8 cellular contexts compared by ENCODE assay signal in the genomic region with DNA sequence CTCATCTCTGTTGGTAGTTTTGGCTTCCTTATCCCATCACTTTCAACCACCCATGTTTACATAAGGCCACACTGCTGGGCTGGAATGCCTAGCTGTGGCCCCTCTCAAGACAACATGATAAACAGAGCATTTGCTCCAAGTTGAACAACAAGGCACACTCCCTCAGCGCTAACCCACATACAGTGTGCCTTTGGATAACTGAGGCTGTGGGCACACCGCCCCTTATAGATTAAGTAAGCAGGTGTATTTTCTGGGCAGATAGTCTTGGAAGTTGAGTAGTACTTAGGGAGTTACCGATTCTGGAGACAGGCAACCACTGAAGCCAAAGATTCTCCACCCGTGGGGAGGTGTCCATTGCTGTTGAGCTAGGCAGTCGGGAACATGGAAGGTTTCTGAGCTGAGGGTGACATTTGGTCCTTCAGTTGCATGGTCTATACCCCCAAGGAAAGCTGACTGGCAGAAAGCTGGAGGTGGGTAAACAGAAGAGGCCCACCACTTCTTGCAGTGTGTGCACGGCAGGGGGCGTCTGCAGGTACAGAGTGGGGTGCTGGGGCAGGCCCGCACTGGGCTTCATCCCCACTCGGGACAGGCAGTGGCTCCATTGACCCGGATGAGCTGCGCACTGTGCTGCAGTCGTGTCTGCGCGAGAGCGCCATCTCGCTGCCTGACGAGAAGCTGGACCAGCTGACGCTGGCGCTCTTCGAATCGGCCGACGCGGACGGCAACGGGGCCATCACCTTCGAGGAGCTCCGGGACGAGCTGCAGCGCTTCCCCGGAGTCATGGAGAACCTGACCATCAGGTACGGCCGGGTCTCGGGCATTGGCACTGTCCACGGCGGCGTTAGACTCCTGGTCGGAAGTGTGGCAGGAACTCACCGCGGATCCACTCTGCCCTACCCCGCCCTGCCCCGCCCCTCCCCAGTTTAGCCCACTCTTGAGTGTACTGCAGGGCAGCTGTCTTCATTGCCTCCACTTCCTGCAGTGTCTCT. TPM values are rescaled to one million over a fixed set of nuclear protein-coding genes. Genes with fewer than 3 reads are reported as not detected.
DNase-seq lines count a peak whose midpoint lies in the region; TF ChIP-seq lines count a peak whose summit lies in the region.
"Had no signal": no experiment of that assay in that cellular context is flagged by ENCODE, and none has a peak within 500 bp of the region (broad histone marks: within the 10 kb centered on the region; RNA-seq: fewer than 3 reads in every experiment).

No MANE protein-coding gene starts in this region.

- H3F3A ChIP-seq in PC-9 (ENCODE audit: insufficient read depth, low read depth): peaks cover 6% of the 10 kb centered on the region

- H3K36me3 ChIP-seq in PC-9 (ENCODE audit: low read depth) (no peaks in the 10 kb centered on the region), iPS-18a (ENCODE audit: control insufficient read depth, low read depth, low read length) (no peaks in the 10 kb centered on the region), spleen (no peaks in the 10 kb centered on the region)

- no peak overlapping the region for H2AFZ ChIP-seq in PC-9

- in situ Hi-C loops in GM13977 (cut with MboI; ENCODE audit: low pct_unique_long_range_greater_than_20kb, low sequenced_read_pairs, unreplicated experiment): no loop called here
- in situ Hi-C loops in astrocyte of the spinal cord (cut with HindIII; ENCODE audit: low sequenced_read_pairs): no loop called here

- peaks cover 26% of the 10 kb centered on the region for H3K4me1 ChIP-seq in PC-9 (replicated peaks; ENCODE audit: insufficient read depth)
- H3K4me1 ChIP-seq in iPS-18a (ENCODE audit: control insufficient read depth, low read depth, low read length): no peaks in the 10 kb centered on the region
- H3K4me1 ChIP-seq in spleen: peaks cover 0 to 20% (median 11%) of the 10 kb centered on the region in 6 donors

- WGBS in spleen, 5 donors: 14 to 34% (median 15%) methylated on average over 23 to 42 of the region's 42 CpGs

- H3K27me3 ChIP-seq in PC-9 (ENCODE audit: insufficient read depth, low read depth) (no peaks in the 10 kb centered on the region), iPS-18a (ENCODE audit: control insufficient read depth, insufficient read depth, low read length) (peaks cover 18% of the 10 kb centered on the region), spleen (replicated peaks in 1 of 7) (peaks cover 0 to 53% (median 0%) of the 10 kb centered on the region in 7 donors)

- H3K9ac ChIP-seq in iPS-18a (ENCODE audit: low read length): no peak overlapping the region

- POLR2A ChIA-PET in PC-9 (lab: Charles Lee; ENCODE audit: unreplicated experiment): interaction anchor here (0.6 kb wide), 3 partner anchors 12 to 431 kb away, joined by 3 to 12 read pairs (median 6); no protein-coding TSS in a partner anchor

- no peaks in the 10 kb centered on the region for H3K9me2 ChIP-seq in PC-9 (ENCODE audit: insufficient read depth)

- no peaks in the 10 kb centered on the region for H4K20me1 ChIP-seq in PC-9 (ENCODE audit: insufficient read depth)

- DNase-seq in GM13977 (ENCODE audit: low spot score) (peak; percentile 55), PC-9 (peak in 1 of 2 experiments; percentile 68), astrocyte of the spinal cord (ENCODE audit: low read depth, low spot score) (peak; percentile 27), spleen (peak; percentile 87), cortex of kidney (lab: John Stamatoyannopoulos, UW) (no peak), middle frontal gyrus (ENCODE audit: extremely low spot score, low spot score) (no peak)

- peak overlapping the region; percentile 2; the same call in 1 of the 2 replicates for H3K4me3 ChIP-seq in PC-9
- H3K4me3 ChIP-seq in astrocyte of the spinal cord (ENCODE audit: low read depth, low read length): peak overlapping the region; percentile 31
- H3K4me3 ChIP-seq in iPS-18a (ENCODE audit: low read length): peak overlapping the region; percentile 21
- H3K4me3 ChIP-seq in spleen: peak overlapping the region in 6 of 8 donors; percentile 14 to 63 (median 24)

- intact Hi-C loops in PC-9 (cut with micrococcal nuclease; ENCODE audit: unreplicated experiment) (no loop called here), spleen (cut with DNase I; ENCODE audit: low total_unique reads) (no loop called here)

- H3K4me2 ChIP-seq in PC-9: peak overlapping the region; percentile 39

- no peaks in the 10 kb centered on the region for H3K79me2 ChIP-seq in PC-9 (ENCODE audit: low read depth)

- CTCF ChIA-PET in PC-9 (lab: Charles Lee): interaction anchor here (0.6 to 1.3 kb wide), 12 partner anchors 10 to 1390 kb away, joined by 3 to 9 read pairs (median 3); a partner anchor contains a TSS

- TF ChIP-seq CTCF in GM13977 (IDR thresholded peaks at IDR 0.05; ENCODE audit: extremely low read depth, insufficient read depth, missing control alignments): peak; percentile 48
- TF ChIP-seq CTCF in PC-9 (conservative IDR thresholded peaks at IDR 0.05): peak; percentile 44; the same call in 1 of the 2 replicates
- peak; percentile 73 for TF ChIP-seq CTCF in astrocyte of the spinal cord (IDR thresholded peaks at IDR 0.05; ENCODE audit: low read depth, low read length)
- TF ChIP-seq CTCF in spleen (IDR thresholded peaks at IDR 0.05 in 8 of 11, conservative IDR thresholded peaks at IDR 0.05 in 3 of 11): peak in 9 of 11 experiments; percentile 9 to 69 (median 51)

- TF ChIP-seq POLR2A in spleen (IDR thresholded peaks at IDR 0.05): no peak

- H3K9me3 ChIP-seq in PC-9 (ENCODE audit: insufficient read depth, low read depth) (no peaks in the 10 kb centered on the region), iPS-18a (ENCODE audit: control insufficient read depth, low read depth, low read length) (no peaks in the 10 kb centered on the region), spleen (no peaks in the 10 kb centered on the region)

- BruUV-seq in PC-9 (replicated peaks; lab: Mats Ljungman, UMichigan): no TSS peak

- H3K27ac ChIP-seq in PC-9 (peak overlapping the region; percentile 36; the same call in 1 of the 2 replicates), iPS-18a (ENCODE audit: low read length) (no peak overlapping the region), spleen (no peak overlapping the region)

RNA-seq across cellular contexts. Expression of a gene that starts 16.8 kb away (rescaled TPM):
- total RNA-seq in PC-9 (2021) (0.85 and 1.5 TPM in 2 replicates), spleen (10 to 100 TPM; 12.5 to 29.2 (median 17.3) TPM)
- 1 to 10 TPM in 2 of 3 donors, under 1 TPM in 1; 0.36 to 8.6 (median 6.7) TPM for polyA plus RNA-seq in spleen
- total RNA-seq: activated CD8-positive, alpha-beta memory T cell treated with anti-CD3 and anti-CD28 coated beads for 36 hours had no signal

Comparison
In these comparisons a context has a peak if more than half of its experiments do, and no peak if none do; other contexts are left out.
1. DNase-seq: peak in GM13977 (single experiment), astrocyte of the spinal cord (single experiment) and spleen (single experiment); none in cortex of kidney (single experiment) and middle frontal gyrus (single experiment).
2. Peak in every context shown above with its lines, with median percentiles within 50 percentile points of each other: CTCF ChIP-seq and H3K4me3 ChIP-seq.